In the genomic region with DNA sequence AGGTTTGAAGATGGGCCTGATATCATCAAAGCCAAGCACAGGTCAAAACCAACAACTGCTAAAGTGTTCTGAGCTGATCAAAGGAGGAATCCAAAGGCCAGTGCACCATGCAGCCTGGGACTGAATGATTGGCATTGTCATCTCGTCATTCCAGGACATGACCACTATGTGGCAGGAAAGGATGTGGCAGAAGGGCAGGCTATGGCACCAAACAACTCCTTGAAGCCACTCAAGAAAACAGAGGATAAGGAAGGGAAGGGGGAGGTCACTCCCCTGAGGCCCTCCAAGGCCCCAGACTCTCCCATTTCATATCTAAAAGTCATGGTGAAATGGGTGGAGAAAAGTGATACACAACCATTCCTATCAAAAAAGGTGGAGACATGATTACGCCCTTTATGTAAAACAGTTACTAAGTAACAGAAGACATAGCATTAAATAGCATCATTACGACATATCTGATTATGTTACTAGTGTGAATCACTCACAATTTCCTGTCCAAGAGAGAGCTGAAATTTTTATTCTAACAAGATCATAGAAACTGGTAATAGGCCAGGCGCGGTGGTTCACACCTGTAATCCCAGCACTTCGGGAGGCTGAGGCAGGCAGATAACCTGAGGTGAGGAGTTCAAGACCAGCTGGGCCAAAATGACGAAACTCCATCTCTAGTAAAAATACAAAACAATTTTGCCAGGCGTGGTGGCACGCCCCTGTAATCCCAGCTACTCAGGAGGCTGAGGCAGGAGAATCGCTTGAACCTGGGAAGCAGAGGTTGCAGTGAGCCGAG, we compare ENCODE assay signal across 8 cellular contexts. TPM values are rescaled to one million over a fixed set of nuclear protein-coding genes. Genes with fewer than 3 reads are reported as not detected.
DNase-seq lines count a peak whose midpoint lies in the region; ATAC-seq and TF ChIP-seq lines count a peak whose summit lies in the region.

No MANE protein-coding gene starts in this region.

- H3K36me3 ChIP-seq in esophagus squamous epithelium (no peaks in the 10 kb centered on the region), sigmoid colon (no peaks in the 10 kb centered on the region)

- TF ChIP-seq CTCF in HL-60 (IDR thresholded peaks at IDR 0.05; ENCODE audit: insufficient read depth, low read length), result peak; percentile 24
- TF ChIP-seq CTCF in esophagus squamous epithelium (IDR thresholded peaks at IDR 0.05), result peak in 5 of 6 experiments; percentile 20 to 62 (median 42)
- peak; percentile 42 for TF ChIP-seq CTCF in neural crest cell (conservative IDR thresholded peaks at IDR 0.05)
- TF ChIP-seq CTCF in sigmoid colon (IDR thresholded peaks at IDR 0.05), result peak in 1 of 4 experiments; percentile 24

- 50 to 59% methylated on average over 11 of the region's 11 CpGs for WGBS in esophagus squamous epithelium, 2 donors
- 38 to 79% methylated on average over 11 of the region's 11 CpGs for WGBS in sigmoid colon, 2 donors

- H3K4me3 ChIP-seq in HL-60 (replicated peaks; ENCODE audit: insufficient read depth, low read length) (no peak overlapping the region), esophagus squamous epithelium (no peak overlapping the region), sigmoid colon (no peak overlapping the region)

- H3K9me3 ChIP-seq in esophagus squamous epithelium (no peaks in the 10 kb centered on the region), sigmoid colon (no peaks in the 10 kb centered on the region)

- no peak overlapping the region for H3K4me3 Mint-ChIP-seq in neural crest cell

- H3K4me1 Mint-ChIP-seq in neural crest cell, result peaks cover 15% of the 10 kb centered on the region

- no peaks in the 10 kb centered on the region for H3K9me3 Mint-ChIP-seq in neural crest cell

- no peak for TF ChIP-seq EP300 in sigmoid colon (IDR thresholded peaks at IDR 0.05)

- H3K27me3 ChIP-seq in HL-60 (ENCODE audit: insufficient read depth, poor library complexity, severe bottlenecking) (no peaks in the 10 kb centered on the region), esophagus squamous epithelium (no peaks in the 10 kb centered on the region), sigmoid colon (no peaks in the 10 kb centered on the region)

- H3K27me3 Mint-ChIP-seq in neural crest cell (ENCODE audit: low read depth), result peaks cover 8% of the 10 kb centered on the region

- TF ChIP-seq POLR2A in esophagus squamous epithelium (IDR thresholded peaks at IDR 0.05), result no peak
- no peak for TF ChIP-seq POLR2A in sigmoid colon (IDR thresholded peaks at IDR 0.05)

- H3K4me1 ChIP-seq in esophagus squamous epithelium, result peaks cover 27 to 59% (median 39%) of the 10 kb centered on the region in 3 donors
- peaks cover 0 to 33% (median 31%) of the 10 kb centered on the region in 4 donors for H3K4me1 ChIP-seq in sigmoid colon

- intact Hi-C loops in esophagus squamous epithelium (cut with DNase I), result no loop called here
- intact Hi-C loops in sigmoid colon (cut with DNase I), result no loop called here

- no peak overlapping the region for H3K27ac Mint-ChIP-seq in neural crest cell (ENCODE audit: unreplicated experiment)

- DNase-seq in DMS153 treated with DMSO at 0.1 percent for 48 hours (lab: John Stamatoyannopoulos, UW; ENCODE audit: unreplicated experiment) (peak; percentile 25), HL-60 (ENCODE audit: low read depth in 1 of 2, low spot score in 1 of 2) (peak; percentile 47 to 52), SK-N-DZ (ENCODE audit: low spot score) (peak; percentile 59), esophagus squamous epithelium (lab: John Stamatoyannopoulos, UW) (no peak), neural crest cell (ENCODE audit: low read depth, low spot score) (no peak), sigmoid colon (no peak)

- H3K27ac ChIP-seq in HL-60 (replicated peaks), result no peak overlapping the region
- peak overlapping the region; percentile 53 to 97 (median 74) for H3K27ac ChIP-seq in esophagus squamous epithelium
- H3K27ac ChIP-seq in sigmoid colon, result no peak overlapping the region

- H3K36me3 Mint-ChIP-seq in neural crest cell (ENCODE audit: low read depth), result no peaks in the 10 kb centered on the region

- ATAC-seq in GM19351 (IDR thresholded peaks at IDR 0.05; ENCODE audit: unreplicated experiment) (no peak), HG02870 (IDR thresholded peaks at IDR 0.05; ENCODE audit: unreplicated experiment) (no peak)

RNA-seq across cellular contexts. Expression of a gene that starts 49.3 kb away (rescaled TPM):
- polyA plus RNA-seq in SK-N-DZ (2014; cell fraction: cytosol; rRNA removed), result 4.3 and 11.3 TPM in 2 replicates
- 7.7 and 25.1 TPM in 2 replicates for polyA plus RNA-seq in SK-N-DZ (2014; cell fraction: nucleus; rRNA removed)
- 1,000 to 10,000 TPM in 2 of 4 donors, 100 to 1,000 TPM in 2; 695 to 1,250 (median 954) TPM for total RNA-seq in esophagus squamous epithelium
- total RNA-seq in neural crest cell, result 0.65 and 1.2 TPM in 2 replicates
- total RNA-seq in sigmoid colon, result 1,000 to 10,000 TPM in 2 of 4 donors, 100 to 1,000 TPM in 2; 751 to 1,294 (median 1,065) TPM
- polyA plus RNA-seq in sigmoid colon, result 100 to 1,000 TPM in 1 of 3 donors, 10 to 100 TPM in 2; 82.3 to 141 (median 85.5) TPM

Comparison
In these comparisons a context has a peak if more than half of its experiments do, and no peak if none do; other contexts are left out.
1. DNase-seq: peak in DMS153 treated with DMSO at 0.1 percent for 48 hours (single experiment), HL-60 (2 of 2) and SK-N-DZ (single experiment); none in esophagus squamous epithelium (single experiment), neural crest cell (single experiment) and sigmoid colon (single experiment).
2. H3K27ac ChIP-seq: peak in esophagus squamous epithelium (4 of 4); none in HL-60 (single experiment) and sigmoid colon (0 of 4).
3. RNA of a gene that starts 49.3 kb away (total RNA-seq): 751 to 1,294 TPM in sigmoid colon and 695 to 1,250 TPM in esophagus squamous epithelium; 0.65 to 1.2 TPM in neural crest cell; every median in the first group is over 100 times any median in the second.